26 cellular contexts compared by ENCODE assay signal in the genomic region with DNA sequence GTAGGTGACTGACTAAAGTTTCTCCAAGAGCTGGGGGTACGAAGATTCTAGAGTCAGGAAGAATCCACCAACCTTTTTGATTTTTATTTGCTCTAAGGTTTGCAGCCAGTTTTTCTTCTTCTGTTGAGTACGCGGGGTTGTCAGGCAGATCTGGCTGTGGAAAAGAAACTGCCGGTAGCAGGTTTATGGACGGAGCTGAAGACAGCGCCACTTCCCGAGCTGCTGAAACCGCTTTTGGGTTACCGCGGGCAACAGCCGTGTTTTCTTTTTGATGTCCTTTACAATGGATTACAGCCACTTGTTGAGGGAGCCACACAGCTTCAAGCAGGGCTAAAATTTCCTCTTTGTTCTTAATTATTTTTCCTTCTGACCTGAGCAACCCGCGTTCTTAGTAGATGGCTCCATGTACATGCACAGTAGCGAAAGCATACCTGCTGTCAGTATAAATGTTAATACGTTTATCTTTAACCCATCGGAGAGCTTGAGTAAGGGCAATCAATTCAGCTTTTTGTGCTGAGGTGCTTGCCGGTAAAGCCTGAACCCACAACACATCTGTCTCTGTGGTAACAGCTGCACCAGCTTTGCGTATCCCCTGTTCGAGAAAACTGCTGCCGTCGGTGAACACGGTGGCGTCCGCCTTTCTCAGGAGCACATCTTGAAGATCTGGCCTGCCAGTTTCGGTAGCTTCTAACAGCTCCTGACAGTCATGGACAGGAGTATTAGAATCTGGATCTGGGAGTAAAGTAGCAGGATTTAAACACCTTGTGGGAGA.
DNase-seq lines count a peak whose midpoint lies in the region; ATAC-seq lines count a peak whose summit lies in the region.
"Had no signal": no experiment of that assay in that cellular context is flagged by ENCODE, and none has a peak within 500 bp of the region (broad histone marks: within the 10 kb centered on the region; RNA-seq: fewer than 3 reads in every experiment).

No MANE protein-coding gene starts in this region.

- H3K27ac Mint-ChIP-seq in activated naive CD4-positive, alpha-beta T cell treated with anti-CD3 and anti-CD28 coated beads, Interleukin-2, amount 10 ng/mL, durations not matched to agents 7 days and 5 days = no peak overlapping the region
- no peak overlapping the region for H3K27ac Mint-ChIP-seq in activated T-helper 1 cell treated with anti-CD3 and anti-CD28 coated beads, Interleukin-12 subunit alpha, Interleukin-12 subunit beta, Interleukin-2, Interleukin-4 antibody, amounts not matched to agents 30 ng/mL and 10 ng/mL and 1 ng/mL, durations not matched to agents 14 hours and 24 hours and 36 hours
- no peak overlapping the region for H3K27ac Mint-ChIP-seq in stimulated activated naive CD8-positive, alpha-beta T cell treated with anti-CD3 and anti-CD28 coated beads, Interleukin-15, Interleukin-2, amounts not matched to agents 100 ng/mL and 50 ng/mL, for 24 hours
- H3K27ac Mint-ChIP-seq: endodermal cell, nephron progenitor cell had no signal

- H3K4me3 Mint-ChIP-seq in activated naive CD4-positive, alpha-beta T cell treated with anti-CD3 and anti-CD28 coated beads, Interleukin-2, amount 10 ng/mL, durations not matched to agents 7 days and 5 days = peak overlapping the region; percentile 48
- peak overlapping the region; percentile 28 for H3K4me3 Mint-ChIP-seq in activated T-helper 1 cell treated with anti-CD3 and anti-CD28 coated beads, Interleukin-12 subunit alpha, Interleukin-12 subunit beta, Interleukin-2, Interleukin-4 antibody, amounts not matched to agents 30 ng/mL and 10 ng/mL and 1 ng/mL, durations not matched to agents 14 hours and 24 hours and 36 hours
- H3K4me3 Mint-ChIP-seq in stimulated activated naive CD8-positive, alpha-beta T cell treated with anti-CD3 and anti-CD28 coated beads, Interleukin-15, Interleukin-2, amounts not matched to agents 100 ng/mL and 50 ng/mL, for 24 hours = peak overlapping the region; percentile 42
- H3K4me3 Mint-ChIP-seq: endodermal cell, nephron progenitor cell had no signal

- peak; percentile 59 for DNase-seq in activated naive CD4-positive, alpha-beta T cell treated with anti-CD3 and anti-CD28 coated beads, Interleukin-2, amount 10 ng/mL, durations not matched to agents 7 days and 5 days
- DNase-seq in activated naive CD4-positive, alpha-beta T cell treated with anti-CD3 and anti-CD28 coated beads, Interleukin-2, amount 50 U/mL, for 16 hours = no peak
- peak; percentile 89 for DNase-seq in Jurkat, Clone E6-1 (ENCODE audit: low read depth, low spot score)
- DNase-seq in activated T-helper 1 cell treated with anti-CD3 and anti-CD28 coated beads, Interleukin-12 subunit alpha, Interleukin-12 subunit beta, Interleukin-2, Interleukin-4 antibody, amounts not matched to agents 30 ng/mL and 10 ng/mL and 1 ng/mL, durations not matched to agents 14 hours and 24 hours and 36 hours (ENCODE audit: low spot score) = no peak
- DNase-seq in HuH-7 (ENCODE audit: low spot score) (no peak), right cardiac atrium (no peak)
- DNase-seq: activated CD4-positive, CD25-positive, alpha-beta regulatory T cell treated with anti-CD3 and anti-CD28 coated beads, Interleukin-2, amount 50 U/mL, for 72 hours; adrenal gland; brain microvascular endothelial cell; DMS79 treated with DMSO at 0.1 percent for 48 hours; endodermal cell; esophagus squamous epithelium; gastrocnemius medialis; hypothalamus; Karpas-422; left ventricle myocardium superior; midbrain; NCI-H1048; NCI-H187; NCI-H526 treated with DMSO at 0.1 percent for 48 hours; nephron progenitor cell; pancreas had no signal

- peak overlapping the region; percentile 57 for H3K4me3 ChIP-seq in Jurkat, Clone E6-1 (ENCODE audit: low read length)
- H3K4me3 ChIP-seq in right cardiac atrium (ENCODE audit: low read length) = no peak overlapping the region
- H3K4me3 ChIP-seq: adrenal gland, esophagus squamous epithelium, gastrocnemius medialis, pancreas, right atrium auricular region, SK-N-MC, vagina had no signal

- WGBS in right cardiac atrium = 87% methylated on average over 25 of the region's 25 CpGs

- H3K4me1 ChIP-seq in right cardiac atrium (ENCODE audit: control insufficient read depth, insufficient read depth, low read length) = no peaks in the 10 kb centered on the region
- H3K4me1 ChIP-seq: adrenal gland, esophagus squamous epithelium, gastrocnemius medialis, pancreas, right atrium auricular region, vagina had no signal

- H3K9me3 ChIP-seq in right cardiac atrium (ENCODE audit: control insufficient read depth, low read length) = no peaks in the 10 kb centered on the region
- H3K9me3 ChIP-seq: adrenal gland, esophagus squamous epithelium, gastrocnemius medialis, pancreas, right atrium auricular region, vagina had no signal

- peaks cover 22% of the 10 kb centered on the region for H3K4me1 Mint-ChIP-seq in activated naive CD4-positive, alpha-beta T cell treated with anti-CD3 and anti-CD28 coated beads, Interleukin-2, amount 10 ng/mL, durations not matched to agents 7 days and 5 days
- peaks cover 22% of the 10 kb centered on the region for H3K4me1 Mint-ChIP-seq in activated T-helper 1 cell treated with anti-CD3 and anti-CD28 coated beads, Interleukin-12 subunit alpha, Interleukin-12 subunit beta, Interleukin-2, Interleukin-4 antibody, amounts not matched to agents 30 ng/mL and 10 ng/mL and 1 ng/mL, durations not matched to agents 14 hours and 24 hours and 36 hours (ENCODE audit: low read depth)
- peaks cover 10% of the 10 kb centered on the region for H3K4me1 Mint-ChIP-seq in stimulated activated naive CD8-positive, alpha-beta T cell treated with anti-CD3 and anti-CD28 coated beads, Interleukin-15, Interleukin-2, amounts not matched to agents 100 ng/mL and 50 ng/mL, for 24 hours (ENCODE audit: low read depth)
- H3K4me1 Mint-ChIP-seq: endodermal cell, nephron progenitor cell had no signal

- peaks cover 69% of the 10 kb centered on the region for H3K27me3 Mint-ChIP-seq in activated naive CD4-positive, alpha-beta T cell treated with anti-CD3 and anti-CD28 coated beads, Interleukin-2, amount 10 ng/mL, durations not matched to agents 7 days and 5 days
- H3K27me3 Mint-ChIP-seq in activated T-helper 1 cell treated with anti-CD3 and anti-CD28 coated beads, Interleukin-12 subunit alpha, Interleukin-12 subunit beta, Interleukin-2, Interleukin-4 antibody, amounts not matched to agents 30 ng/mL and 10 ng/mL and 1 ng/mL, durations not matched to agents 14 hours and 24 hours and 36 hours (ENCODE audit: insufficient read depth) = peaks cover 50% of the 10 kb centered on the region
- peaks cover 47% of the 10 kb centered on the region for H3K27me3 Mint-ChIP-seq in stimulated activated naive CD8-positive, alpha-beta T cell treated with anti-CD3 and anti-CD28 coated beads, Interleukin-15, Interleukin-2, amounts not matched to agents 100 ng/mL and 50 ng/mL, for 24 hours

- ATAC-seq in right cardiac atrium = no peak
- ATAC-seq: gastrocnemius medialis, left ventricle myocardium superior, pancreas had no signal

- no peaks in the 10 kb centered on the region for H3K36me3 Mint-ChIP-seq in activated naive CD4-positive, alpha-beta T cell treated with anti-CD3 and anti-CD28 coated beads, Interleukin-2, amount 10 ng/mL, durations not matched to agents 7 days and 5 days
- H3K36me3 Mint-ChIP-seq in activated T-helper 1 cell treated with anti-CD3 and anti-CD28 coated beads, Interleukin-12 subunit alpha, Interleukin-12 subunit beta, Interleukin-2, Interleukin-4 antibody, amounts not matched to agents 30 ng/mL and 10 ng/mL and 1 ng/mL, durations not matched to agents 14 hours and 24 hours and 36 hours (ENCODE audit: low read depth) = no peaks in the 10 kb centered on the region
- no peaks in the 10 kb centered on the region for H3K36me3 Mint-ChIP-seq in stimulated activated naive CD8-positive, alpha-beta T cell treated with anti-CD3 and anti-CD28 coated beads, Interleukin-15, Interleukin-2, amounts not matched to agents 100 ng/mL and 50 ng/mL, for 24 hours (ENCODE audit: low read depth)

- no peak overlapping the region for H3K27ac ChIP-seq in right cardiac atrium (ENCODE audit: low read length)
- H3K27ac ChIP-seq: adrenal gland, brain microvascular endothelial cell, esophagus squamous epithelium, gastrocnemius medialis, pancreas, right atrium auricular region, SK-N-MC, vagina had no signal

- no peaks in the 10 kb centered on the region for H3K9me3 Mint-ChIP-seq in activated naive CD4-positive, alpha-beta T cell treated with anti-CD3 and anti-CD28 coated beads, Interleukin-2, amount 10 ng/mL, durations not matched to agents 7 days and 5 days
- H3K9me3 Mint-ChIP-seq in activated T-helper 1 cell treated with anti-CD3 and anti-CD28 coated beads, Interleukin-12 subunit alpha, Interleukin-12 subunit beta, Interleukin-2, Interleukin-4 antibody, amounts not matched to agents 30 ng/mL and 10 ng/mL and 1 ng/mL, durations not matched to agents 14 hours and 24 hours and 36 hours = no peaks in the 10 kb centered on the region
- H3K9me3 Mint-ChIP-seq in stimulated activated naive CD8-positive, alpha-beta T cell treated with anti-CD3 and anti-CD28 coated beads, Interleukin-15, Interleukin-2, amounts not matched to agents 100 ng/mL and 50 ng/mL, for 24 hours = no peaks in the 10 kb centered on the region

- CTCF ChIA-PET in activated naive CD4-positive, alpha-beta T cell treated with anti-CD3 and anti-CD28 coated beads, Interleukin-2, amount 10 ng/mL, durations not matched to agents 7 days and 5 days (lab: Charles Lee) = interaction anchor here (0.9 to 3.0 kb wide), 17 partner anchors 10 to 173 kb away, joined by 3 to 24 read pairs (median 4); no protein-coding TSS in a partner anchor

- intact Hi-C loops in activated T-helper 1 cell treated with anti-CD3 and anti-CD28 coated beads, Interleukin-12 subunit alpha, Interleukin-12 subunit beta, Interleukin-2, Interleukin-4 antibody, amounts not matched to agents 30 ng/mL and 10 ng/mL and 1 ng/mL, durations not matched to agents 14 hours and 24 hours and 36 hours (cut with micrococcal nuclease) = no loop called here
- intact Hi-C loops in right cardiac atrium (cut with DNase I) = no loop called here

- no peaks in the 10 kb centered on the region for H3K27me3 ChIP-seq in right cardiac atrium (ENCODE audit: control insufficient read depth, insufficient read depth)
- H3K27me3 ChIP-seq: brain microvascular endothelial cell, right atrium auricular region, vagina had no signal

Comparison
In these comparisons a context has a peak if more than half of its experiments do, and no peak if none do; other contexts are left out.
1. DNase-seq: peak in activated naive CD4-positive, alpha-beta T cell treated with anti-CD3 and anti-CD28 coated beads, Interleukin-2, amount 10 ng/mL, durations not matched to agents 7 days and 5 days (single experiment) and Jurkat, Clone E6-1 (single experiment); none in activated naive CD4-positive, alpha-beta T cell treated with anti-CD3 and anti-CD28 coated beads, Interleukin-2, amount 50 U/mL, for 16 hours (single experiment), activated T-helper 1 cell treated with anti-CD3 and anti-CD28 coated beads, Interleukin-12 subunit alpha, Interleukin-12 subunit beta, Interleukin-2, Interleukin-4 antibody, amounts not matched to agents 30 ng/mL and 10 ng/mL and 1 ng/mL, durations not matched to agents 14 hours and 24 hours and 36 hours (single experiment), HuH-7 (single experiment) and right cardiac atrium (0 of 3).
2. Peak in every context shown above with its lines, with median percentiles within 50 percentile points of each other: H3K4me3 Mint-ChIP-seq.